ENCODE assay signal across 22 cellular contexts in the genomic region with DNA sequence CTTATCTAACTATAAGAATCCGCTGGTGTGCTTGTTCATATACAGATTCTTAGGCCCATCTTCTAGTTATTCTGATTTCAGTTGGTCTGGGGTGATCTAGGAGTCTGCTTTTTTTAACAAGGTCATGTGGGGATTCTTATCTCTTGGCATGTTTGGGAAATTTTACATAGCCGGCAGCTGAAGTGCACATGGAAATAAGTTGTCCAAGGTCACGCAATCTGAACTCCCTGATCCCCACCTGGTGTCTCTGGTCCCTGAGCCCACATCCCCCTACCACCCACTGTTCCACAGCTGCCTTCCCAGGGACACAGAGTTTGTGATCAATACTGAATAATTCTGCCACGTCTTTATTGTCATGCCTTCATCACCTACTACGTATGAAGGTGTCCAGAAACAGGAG.
DNase-seq lines count a peak whose midpoint lies in the region; ATAC-seq and TF ChIP-seq lines count a peak whose summit lies in the region.
"Had no signal": no experiment of that assay in that cellular context is flagged by ENCODE, and none has a peak within 500 bp of the region (broad histone marks: within the 10 kb centered on the region; RNA-seq: fewer than 3 reads in every experiment).

No MANE protein-coding gene starts in this region.

- H3K4me3 Mint-ChIP-seq in activated naive CD8-positive, alpha-beta T cell, result no peak overlapping the region
- no peak overlapping the region for H3K4me3 Mint-ChIP-seq in activated naive CD8-positive, alpha-beta T cell treated with anti-CD3 and anti-CD28 coated beads for 36 hours
- H3K4me3 Mint-ChIP-seq: CD4-positive, alpha-beta memory T cell had no signal

- no peak for TF ChIP-seq EP300 in stomach (IDR thresholded peaks at IDR 0.05)

- H3K27ac ChIP-seq in adrenal gland, result peak overlapping the region in 4 of 5 donors; percentile 39 to 73 (median 65)
- peak overlapping the region; percentile 23 to 95 (median 86) for H3K27ac ChIP-seq in right lobe of liver
- H3K27ac ChIP-seq in stomach, result peak overlapping the region in 3 of 5 donors; percentile 3 to 5 (median 4)
- H3K27ac ChIP-seq: 22Rv1; BLaER1 treated with 17β-estradiol and CSF1 and Interleukin-3, amounts not matched to agents 10 nM and 100 nM had no signal

- H3K9me3 ChIP-seq in adrenal gland (replicated peaks in 1 of 3) (no peaks in the 10 kb centered on the region), right lobe of liver (no peaks in the 10 kb centered on the region), stomach (no peaks in the 10 kb centered on the region)
- H3K9me3 ChIP-seq: BLaER1 treated with 17β-estradiol and CSF1 and Interleukin-3, amounts not matched to agents 10 nM and 100 nM; Caco-2 had no signal

- H3K27me3 ChIP-seq in adrenal gland (no peaks in the 10 kb centered on the region), right lobe of liver (no peaks in the 10 kb centered on the region), stomach (no peaks in the 10 kb centered on the region)
- H3K27me3 ChIP-seq: BLaER1 treated with 17β-estradiol and CSF1 and Interleukin-3, amounts not matched to agents 10 nM and 100 nM had no signal

- H3K36me3 ChIP-seq in adrenal gland (replicated peaks in 1 of 2), result peaks cover 0 to 31% of the 10 kb centered on the region in 2 donors
- peaks cover 0 to 26% (median 10%) of the 10 kb centered on the region in 4 donors for H3K36me3 ChIP-seq in right lobe of liver
- H3K36me3 ChIP-seq in stomach, result peaks cover 21 to 65% (median 54%) of the 10 kb centered on the region in 4 donors

- no peak for TF ChIP-seq POLR2A in adrenal gland (IDR thresholded peaks at IDR 0.05)
- TF ChIP-seq POLR2A in right lobe of liver (IDR thresholded peaks at IDR 0.05), result no peak
- no peak for TF ChIP-seq POLR2A in stomach (IDR thresholded peaks at IDR 0.05)

- H3K27ac Mint-ChIP-seq in activated naive CD8-positive, alpha-beta T cell, result peak overlapping the region; percentile 22
- H3K27ac Mint-ChIP-seq in activated naive CD8-positive, alpha-beta T cell treated with anti-CD3 and anti-CD28 coated beads for 36 hours, result no peak overlapping the region

- H3K4me1 ChIP-seq in adrenal gland (replicated peaks in 1 of 2) (peaks cover 47 to 56% of the 10 kb centered on the region in 2 donors), right lobe of liver (peaks cover 0 to 55% (median 32%) of the 10 kb centered on the region in 4 donors), stomach (peaks cover 15 to 39% (median 26%) of the 10 kb centered on the region in 4 donors)

- TF ChIP-seq CTCF in adrenal gland (IDR thresholded peaks at IDR 0.05), result no peak
- TF ChIP-seq CTCF in right lobe of liver (IDR thresholded peaks at IDR 0.05), result no peak
- TF ChIP-seq CTCF in stomach (IDR thresholded peaks at IDR 0.05), result no peak

- intact Hi-C loops in adrenal gland (cut with DNase I), result no loop called here
- intact Hi-C loops in right lobe of liver (cut with DNase I), result no loop called here
- intact Hi-C loops in stomach (cut with DNase I; ENCODE audit: low total_unique reads), result no loop called here

- ATAC-seq in right lobe of liver (peak in 2 of 4 donors; percentile 1 to 4), GM19324 (IDR thresholded peaks at IDR 0.05; ENCODE audit: low FRiP score, unreplicated experiment) (no peak)

- H3K4me3 ChIP-seq in adrenal gland (no peak overlapping the region), right lobe of liver (no peak overlapping the region), stomach (no peak overlapping the region)
- H3K4me3 ChIP-seq: BLaER1 treated with 17β-estradiol and CSF1 and Interleukin-3, amounts not matched to agents 10 nM and 100 nM had no signal

- WGBS in adrenal gland, 4 donors, result 48 to 67% (median 57%) methylated on average over 5 of the region's 5 CpGs
- 29% methylated on average over 5 of the region's 5 CpGs for WGBS in right lobe of liver (ENCODE audit: insufficient coverage, low coverage, low lambda C conversion rate, missing lambda C conversion rate)
- 70 to 86% (median 80%) methylated on average over 5 of the region's 5 CpGs for WGBS in stomach, 5 donors

- DNase-seq in activated naive CD8-positive, alpha-beta T cell treated with anti-CD3 and anti-CD28 coated beads for 36 hours, result no peak
- DNase-seq in adrenal gland (peak in 3 of 7 donors; percentile 41 to 61 (median 48)), right lobe of liver (no peak), stomach (no peak), NAMALWA (ENCODE audit: low spot score) (no peak)
- no peak for DNase-seq in stimulated activated CD8-positive, alpha-beta memory T cell treated with anti-CD3 and anti-CD28 coated beads, Interleukin-4, amount 100 ng/mL, for 48 hours
- DNase-seq: Caco-2; CD4-positive, alpha-beta memory T cell; DMS 273 treated with DMSO at 0.1 percent for 48 hours; DND-41; GOT3; HCEC 1CT; IMR-90; NCI-H1105 treated with DMSO at 0.1 percent for 48 hours; NCI-H2081 treated with DMSO at 0.1 percent for 48 hours; NCI-H2171 treated with DMSO at 0.1 percent for 48 hours; NCI-H524 treated with DMSO at 0.1 percent for 48 hours; NCI-H82 had no signal

- peaks cover 2% of the 10 kb centered on the region for H3K36me3 Mint-ChIP-seq in activated naive CD8-positive, alpha-beta T cell
- peaks cover 9% of the 10 kb centered on the region for H3K36me3 Mint-ChIP-seq in activated naive CD8-positive, alpha-beta T cell treated with anti-CD3 and anti-CD28 coated beads for 36 hours

- no peaks in the 10 kb centered on the region for H3K9me3 Mint-ChIP-seq in activated naive CD8-positive, alpha-beta T cell (ENCODE audit: low read depth)
- no peaks in the 10 kb centered on the region for H3K9me3 Mint-ChIP-seq in activated naive CD8-positive, alpha-beta T cell treated with anti-CD3 and anti-CD28 coated beads for 36 hours
- H3K9me3 Mint-ChIP-seq: CD4-positive, alpha-beta memory T cell had no signal

- H3K4me1 Mint-ChIP-seq in activated naive CD8-positive, alpha-beta T cell (ENCODE audit: low read depth), result no peaks in the 10 kb centered on the region
- H3K4me1 Mint-ChIP-seq in activated naive CD8-positive, alpha-beta T cell treated with anti-CD3 and anti-CD28 coated beads for 36 hours, result peaks cover 7% of the 10 kb centered on the region

- H3K27me3 Mint-ChIP-seq in activated naive CD8-positive, alpha-beta T cell, result no peaks in the 10 kb centered on the region
- H3K27me3 Mint-ChIP-seq in activated naive CD8-positive, alpha-beta T cell treated with anti-CD3 and anti-CD28 coated beads for 36 hours, result no peaks in the 10 kb centered on the region
- H3K27me3 Mint-ChIP-seq: CD4-positive, alpha-beta memory T cell had no signal

Comparison
In these comparisons a context has a peak if more than half of its experiments do, and no peak if none do; other contexts are left out.
1. H3K27ac ChIP-seq: peak in every context shown above with its lines; median percentile 86 in right lobe of liver; 65 in adrenal gland; 4 in stomach.